ENCODE assay signal across 9 cellular contexts in the genomic region with DNA sequence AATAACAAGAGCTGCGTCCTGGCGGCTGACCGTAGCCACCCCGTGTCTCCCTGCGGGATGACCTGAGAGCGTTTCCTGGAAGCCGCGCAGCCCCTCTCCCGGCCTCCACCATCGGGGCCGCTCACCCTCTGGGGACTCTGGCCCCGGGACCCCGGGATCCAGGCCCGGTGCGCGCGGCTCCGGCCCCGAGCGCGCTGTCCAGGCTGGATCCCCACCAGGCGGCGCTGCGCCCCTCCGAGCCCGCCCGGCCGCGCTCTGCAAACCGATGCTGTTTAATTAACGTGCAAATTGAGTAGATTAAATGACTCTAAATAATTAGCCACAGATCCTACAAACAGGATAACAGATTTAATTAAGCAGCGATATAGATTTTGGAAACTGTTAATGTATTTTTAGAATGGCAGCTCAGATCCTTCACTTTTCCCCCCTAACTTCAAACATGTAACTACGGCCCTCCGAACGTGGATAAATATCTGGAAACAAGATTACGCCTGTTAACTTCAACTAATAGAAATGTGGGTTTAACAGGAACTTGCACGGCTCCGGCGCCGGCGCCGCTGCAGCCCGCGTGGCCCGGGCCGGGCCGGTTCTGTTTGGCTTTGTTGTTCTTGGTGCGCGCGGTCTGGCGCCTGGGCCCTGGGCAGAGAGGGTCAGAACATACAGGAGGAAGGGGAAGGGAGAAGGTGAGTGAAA. TPM values are rescaled to one million over a fixed set of nuclear protein-coding genes. Genes with fewer than 3 reads are reported as not detected.
DNase-seq lines count a peak whose midpoint lies in the region; ATAC-seq and TF ChIP-seq lines count a peak whose summit lies in the region.
"Had no signal": no experiment of that assay in that cellular context is flagged by ENCODE, and none has a peak within 500 bp of the region (broad histone marks: within the 10 kb centered on the region; RNA-seq: fewer than 3 reads in every experiment).

No MANE protein-coding gene starts in this region.

- H3K79me2 ChIP-seq in OCI-LY1 (ENCODE audit: insufficient read depth, low read length): no peaks in the 10 kb centered on the region

- no peaks in the 10 kb centered on the region for H3K9me3 ChIP-seq in CD8-positive, alpha-beta memory T cell (ENCODE audit: low read length)
- H3K9me3 ChIP-seq in OCI-LY1 (ENCODE audit: low read length): no peaks in the 10 kb centered on the region

- H3K9me2 ChIP-seq in OCI-LY1 (ENCODE audit: low read depth, low read length): no peaks in the 10 kb centered on the region

- peak overlapping the region in 2 of 7 donors; percentile 52 to 58 for H3K4me3 Mint-ChIP-seq in CD8-positive, alpha-beta memory T cell
- no peak overlapping the region for H3K4me3 Mint-ChIP-seq in activated naive CD8-positive, alpha-beta T cell treated with anti-CD3 and anti-CD28 coated beads for 36 hours

- POLR2A ChIA-PET in CD8-positive, alpha-beta memory T cell (lab: Charles Lee): no interaction called here

- H4K20me1 ChIP-seq in OCI-LY1 (ENCODE audit: insufficient read depth, low read length): no peaks in the 10 kb centered on the region

- H3K27ac ChIP-seq in CD8-positive, alpha-beta memory T cell (ENCODE audit: low read depth, low read length): no peak overlapping the region
- no peak overlapping the region for H3K27ac ChIP-seq in OCI-LY1 (ENCODE audit: low read depth, low read length, poor library complexity, severe bottlenecking)

- no peaks in the 10 kb centered on the region for H3F3A ChIP-seq in OCI-LY1 (ENCODE audit: insufficient read depth, low read length)

- CTCF ChIA-PET in CD8-positive, alpha-beta memory T cell (lab: Charles Lee): interaction anchor here (0.8 to 2.8 kb wide), 3 partner anchors 146 to 207 kb away, joined by 3 to 8 read pairs (median 6); no protein-coding TSS in a partner anchor

- ATAC-seq in GM18519 (IDR thresholded peaks at IDR 0.05; ENCODE audit: low FRiP score, unreplicated experiment): no peak

- peak; percentile 60 for TF ChIP-seq CTCF in OCI-LY1 (IDR thresholded peaks at IDR 0.05; ENCODE audit: low read length)

- no peak overlapping the region for H3K4me2 ChIP-seq in OCI-LY1 (ENCODE audit: low read length)

- H3K9me3 Mint-ChIP-seq in CD8-positive, alpha-beta memory T cell: peaks cover 0 to 4% (median 0%) of the 10 kb centered on the region in 5 donors
- H3K9me3 Mint-ChIP-seq in activated naive CD8-positive, alpha-beta T cell treated with anti-CD3 and anti-CD28 coated beads for 36 hours: no peaks in the 10 kb centered on the region

- no peaks in the 10 kb centered on the region for H3K36me3 Mint-ChIP-seq in CD8-positive, alpha-beta memory T cell
- H3K36me3 Mint-ChIP-seq in activated naive CD8-positive, alpha-beta T cell treated with anti-CD3 and anti-CD28 coated beads for 36 hours: no peaks in the 10 kb centered on the region

- peaks cover 47% of the 10 kb centered on the region for H3K27me3 ChIP-seq in CD8-positive, alpha-beta memory T cell (ENCODE audit: insufficient read depth, low read length, poor library complexity, severe bottlenecking)
- peaks cover 5% of the 10 kb centered on the region; the same call in 1 of the 2 replicates for H3K27me3 ChIP-seq in OCI-LY1 (ENCODE audit: insufficient read depth, low read length)

- no peak overlapping the region for H3K9ac ChIP-seq in OCI-LY1 (ENCODE audit: low read length)

- H3K27ac Mint-ChIP-seq in CD8-positive, alpha-beta memory T cell: peak overlapping the region in 2 of 8 donors; percentile 50 to 76
- no peak overlapping the region for H3K27ac Mint-ChIP-seq in activated naive CD8-positive, alpha-beta T cell treated with anti-CD3 and anti-CD28 coated beads for 36 hours

- DNase-seq in CD8-positive, alpha-beta memory T cell: peak in 3 of 5 donors; percentile 29 to 45 (median 34)
- peak; percentile 59 for DNase-seq in activated naive CD8-positive, alpha-beta T cell treated with anti-CD3 and anti-CD28 coated beads for 36 hours
- DNase-seq in inferior parietal cortex (ENCODE audit: extremely low spot score) (peak; percentile 8), SW480 (ENCODE audit: low spot score) (no peak), middle frontal gyrus (ENCODE audit: extremely low spot score, low spot score) (no peak)
- DNase-seq in stimulated activated CD8-positive, alpha-beta memory T cell treated with anti-CD3 and anti-CD28 coated beads, Interleukin-4, amount 100 ng/mL, for 48 hours: peak; percentile 74

- peaks cover 0 to 11% (median 4%) of the 10 kb centered on the region in 3 donors for H3K4me1 Mint-ChIP-seq in CD8-positive, alpha-beta memory T cell
- H3K4me1 Mint-ChIP-seq in activated naive CD8-positive, alpha-beta T cell treated with anti-CD3 and anti-CD28 coated beads for 36 hours: peaks cover 7% of the 10 kb centered on the region

- H3K36me3 ChIP-seq in CD8-positive, alpha-beta memory T cell (ENCODE audit: insufficient read depth, low read length): no peaks in the 10 kb centered on the region
- no peaks in the 10 kb centered on the region for H3K36me3 ChIP-seq in OCI-LY1 (ENCODE audit: insufficient read depth, low read length)

- no peaks in the 10 kb centered on the region for H3K4me1 ChIP-seq in CD8-positive, alpha-beta memory T cell (ENCODE audit: insufficient read depth, low read length)
- H3K4me1 ChIP-seq in OCI-LY1 (ENCODE audit: insufficient read depth, low read length, severe bottlenecking): no peaks in the 10 kb centered on the region

- H3K27me3 Mint-ChIP-seq in CD8-positive, alpha-beta memory T cell: peaks cover 56 to 71% of the 10 kb centered on the region in 2 donors
- H3K27me3 Mint-ChIP-seq in activated naive CD8-positive, alpha-beta T cell treated with anti-CD3 and anti-CD28 coated beads for 36 hours: peaks cover 92% of the 10 kb centered on the region

- no peak overlapping the region for H3K4me3 ChIP-seq in CD8-positive, alpha-beta memory T cell (ENCODE audit: low read length)
- no peak overlapping the region for H3K4me3 ChIP-seq in OCI-LY1 (ENCODE audit: low read depth, low read length, poor library complexity, severe bottlenecking)

- no peak overlapping the region for H2AFZ ChIP-seq in OCI-LY1 (ENCODE audit: low read length)

RNA-seq across cellular contexts. Expression of a gene that starts 7.1 kb away (rescaled TPM):
- total RNA-seq in CD8-positive, alpha-beta memory T cell: not detected
- not detected for polyA plus RNA-seq in CD8-positive, alpha-beta memory T cell
- total RNA-seq in activated naive CD8-positive, alpha-beta T cell treated with anti-CD3 and anti-CD28 coated beads for 36 hours: not detected
- total RNA-seq: subcutaneous adipose tissue had no signal

Comparison
In these comparisons a context has a peak if more than half of its experiments do, and no peak if none do; other contexts are left out.
1. DNase-seq: peak in CD8-positive, alpha-beta memory T cell (3 of 5), activated naive CD8-positive, alpha-beta T cell treated with anti-CD3 and anti-CD28 coated beads for 36 hours (single experiment), inferior parietal cortex (single experiment) and stimulated activated CD8-positive, alpha-beta memory T cell treated with anti-CD3 and anti-CD28 coated beads, Interleukin-4, amount 100 ng/mL, for 48 hours (single experiment); none in SW480 (single experiment) and middle frontal gyrus (single experiment).